ENCODE assay signal across 8 cellular contexts in genomic region chr3:49724586-49724985, GRCh38. TPM values are rescaled to one million over a fixed set of nuclear protein-coding genes. Genes with fewer than 3 reads are reported as not detected.
DNase-seq lines count a peak whose midpoint lies in the region; ATAC-seq and TF ChIP-seq lines count a peak whose summit lies in the region.

No MANE protein-coding gene starts in this region.

- peak overlapping the region; percentile 15 to 99 (median 90) for H3K27ac ChIP-seq in gastroesophageal sphincter

- H3K36me3 ChIP-seq in gastroesophageal sphincter, result peaks cover 0 to 67% of the 10 kb centered on the region in 2 donors

- H3K27ac Mint-ChIP-seq in activated B cell treated with CpG ODN at 0.5 μM for 24 hours, result peak overlapping the region; percentile 98

- H3K4me3 Mint-ChIP-seq in activated B cell treated with CpG ODN at 0.5 μM for 24 hours, result peak overlapping the region; percentile 93

- POLR2A ChIA-PET in activated B cell treated with CpG ODN at 0.5 μM for 24 hours (lab: Charles Lee), result interaction anchor here (0.6 to 3.5 kb wide), 18 partner anchors 14 to 1941 kb away, joined by 3 to 24 read pairs (median 4); partner anchors contain the start of genes APEH, INKA1, IP6K1 and MON1A

- no peaks in the 10 kb centered on the region for H3K27me3 ChIP-seq in gastroesophageal sphincter

- H3K4me3 ChIP-seq in gastroesophageal sphincter, result peak overlapping the region; percentile 22 to 99

- no peaks in the 10 kb centered on the region for H3K27me3 Mint-ChIP-seq in activated B cell treated with CpG ODN at 0.5 μM for 24 hours

- peaks cover 0 to 48% (median 15%) of the 10 kb centered on the region in 3 donors for H3K4me1 ChIP-seq in gastroesophageal sphincter

- no peaks in the 10 kb centered on the region for H3K9me3 ChIP-seq in gastroesophageal sphincter

- ATAC-seq in activated B cell treated with CpG ODN at 0.5 μM for 24 hours (ENCODE audit: low read depth) (peak; percentile 13), gastroesophageal sphincter (no peak), sciatic nerve (peak; percentile 14)

- no peak for TF ChIP-seq EP300 in gastroesophageal sphincter (IDR thresholded peaks at IDR 0.05)

- peak; percentile 26 for DNase-seq in NCI-H748 (lab: John Stamatoyannopoulos, UW; ENCODE audit: unreplicated experiment)
- no peak for DNase-seq in NCI-H748 treated with DMSO at 0.1 percent for 48 hours (lab: John Stamatoyannopoulos, UW)
- DNase-seq in activated B cell treated with CpG ODN at 0.5 μM for 24 hours, result peak; percentile 42
- DNase-seq in sciatic nerve (ENCODE audit: low spot score), result peak; percentile 66
- no peak for DNase-seq in LoVo (ENCODE audit: low spot score)
- DNase-seq in DMS153 (lab: John Stamatoyannopoulos, UW), result no peak
- DNase-seq in SIG-M5 treated with dmso at 0.1 percent for 504 hours (lab: John Stamatoyannopoulos, UW; ENCODE audit: unreplicated experiment), result no peak

- intact Hi-C loops in activated B cell treated with CpG ODN at 0.5 μM for 24 hours (cut with micrococcal nuclease), result loop anchor here (1.0 to 5.0 kb wide), 7 partner anchors 36 to 1948 kb away; partner anchors contain the start of genes APEH, INKA1, IP6K1 and MST1
- intact Hi-C loops in sciatic nerve (cut with DNase I), result no loop called here

- peaks cover 43% of the 10 kb centered on the region for H3K36me3 Mint-ChIP-seq in activated B cell treated with CpG ODN at 0.5 μM for 24 hours (ENCODE audit: low read depth)

- 11% methylated on average over 3 of the region's 6 CpGs; no CpG with 5 or more reads in 1 of the 2 donors for WGBS in gastroesophageal sphincter (ENCODE audit: low coverage in 1 of 2), 2 donors

- CTCF ChIA-PET in activated B cell treated with CpG ODN at 0.5 μM for 24 hours (lab: Charles Lee), result no interaction called here

- peaks cover 54% of the 10 kb centered on the region for H3K4me1 Mint-ChIP-seq in activated B cell treated with CpG ODN at 0.5 μM for 24 hours

- no peaks in the 10 kb centered on the region for H3K9me3 Mint-ChIP-seq in activated B cell treated with CpG ODN at 0.5 μM for 24 hours

- TF ChIP-seq POLR2A in gastroesophageal sphincter (IDR thresholded peaks at IDR 0.05), result no peak

- TF ChIP-seq CTCF in activated B cell treated with CpG ODN at 0.5 μM for 24 hours (IDR thresholded peaks at IDR 0.05), result no peak
- TF ChIP-seq CTCF in gastroesophageal sphincter (IDR thresholded peaks at IDR 0.05), result no peak

RNA-seq across cellular contexts. Expression of gene GMPPB, which starts 0.8 kb away (rescaled TPM):
- 39.9 and 40.7 TPM in 2 replicates for total RNA-seq in activated B cell treated with CpG ODN at 0.5 μM for 24 hours
- 10 to 100 TPM; 15.6 to 20.5 (median 17.3) TPM for total RNA-seq in gastroesophageal sphincter
- total RNA-seq in sciatic nerve, result 22.0 TPM

RNA-seq across cellular contexts. Expression of gene AMIGO3, which starts 5.1 kb away (rescaled TPM):
- total RNA-seq in activated B cell treated with CpG ODN at 0.5 μM for 24 hours (not detected in 2 replicates), gastroesophageal sphincter (under 1 TPM in 2 of 4 donors, not detected in 2; 0.27 to 0.31 TPM), sciatic nerve (not detected)

RNA-seq across cellular contexts. Expression of gene RNF123, which starts 35.2 kb away (rescaled TPM):
- 35.1 and 51.4 TPM in 2 replicates for total RNA-seq in activated B cell treated with CpG ODN at 0.5 μM for 24 hours
- 10 to 100 TPM; 18.5 to 31.2 (median 21.8) TPM for total RNA-seq in gastroesophageal sphincter
- 37.9 TPM for total RNA-seq in sciatic nerve

RNA-seq across cellular contexts. Expression of gene MST1, which starts 35.3 kb away (rescaled TPM):
- 4.7 and 8.0 TPM in 2 replicates for total RNA-seq in activated B cell treated with CpG ODN at 0.5 μM for 24 hours
- 1 to 10 TPM in 3 of 4 donors, under 1 TPM in 1; 0.89 to 7.3 (median 4.4) TPM for total RNA-seq in gastroesophageal sphincter
- total RNA-seq in sciatic nerve, result 20.6 TPM

RNA-seq across cellular contexts. Expression of gene APEH, which starts 50.4 kb away (rescaled TPM):
- 109 and 113 TPM in 2 replicates for total RNA-seq in activated B cell treated with CpG ODN at 0.5 μM for 24 hours
- total RNA-seq in gastroesophageal sphincter, result 10 to 100 TPM; 61.4 to 80.2 (median 71.5) TPM
- total RNA-seq in sciatic nerve, result 51.0 TPM

Comparison
In these comparisons a context has a peak if more than half of its experiments do, and no peak if none do; other contexts are left out.
1. DNase-seq: peak in NCI-H748 (single experiment), activated B cell treated with CpG ODN at 0.5 μM for 24 hours (single experiment) and sciatic nerve (single experiment); none in NCI-H748 treated with DMSO at 0.1 percent for 48 hours (single experiment), LoVo (single experiment), DMS153 (single experiment) and SIG-M5 treated with dmso at 0.1 percent for 504 hours (single experiment).